ENCODE assay signal across 8 cellular contexts in the genomic region with DNA sequence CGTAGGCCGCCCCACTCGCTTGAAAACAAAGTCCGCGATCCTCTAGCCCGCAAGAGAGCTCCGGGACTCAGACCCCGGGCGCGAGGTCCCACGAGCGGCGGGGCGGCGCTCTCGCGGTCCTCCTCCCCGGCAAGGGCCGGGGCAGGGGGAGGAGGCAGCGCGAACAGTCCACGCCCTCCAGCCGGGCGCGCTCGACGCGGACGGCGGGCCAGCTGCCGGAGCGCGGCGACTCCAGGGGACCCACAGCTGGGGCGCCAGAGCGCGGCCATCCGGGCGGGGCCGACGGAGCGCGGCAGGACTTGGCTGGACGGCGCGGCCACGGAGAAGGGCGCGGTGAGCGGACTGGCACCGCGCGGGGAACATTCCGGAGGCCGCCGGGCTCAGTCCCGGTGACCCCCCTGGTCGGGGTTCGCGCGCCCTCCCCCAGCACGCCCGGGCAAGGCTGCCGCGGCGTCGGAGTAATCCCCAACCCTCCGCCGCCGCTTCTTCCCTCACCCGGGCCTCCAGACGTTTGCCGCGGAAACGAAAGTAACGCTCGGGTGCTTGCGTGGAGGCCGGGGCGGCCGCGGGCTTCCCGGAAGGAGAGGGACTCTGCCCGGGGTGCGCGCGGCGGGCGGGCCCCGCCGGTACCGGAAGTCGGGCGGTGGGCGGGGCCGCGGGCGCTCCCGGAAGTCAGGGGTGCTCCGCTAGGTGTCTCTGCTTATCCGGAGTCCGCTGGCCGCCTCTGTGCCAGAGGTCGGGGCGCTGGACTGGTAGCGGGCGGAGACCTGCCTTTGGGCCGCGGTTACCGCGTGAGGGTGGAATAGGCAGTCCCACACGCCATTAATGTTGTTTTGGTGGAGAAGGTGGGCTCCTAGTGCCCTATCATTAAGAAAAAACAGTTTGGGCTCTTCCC. TPM values are rescaled to one million over a fixed set of nuclear protein-coding genes. Genes with fewer than 3 reads are reported as not detected.
A peak's percentile ranks its signal among the peaks of the same experiment; 100 is the strongest.
DNase-seq lines count a peak whose midpoint lies in the region; ATAC-seq and TF ChIP-seq lines count a peak whose summit lies in the region.

A gene (plus strand): TSS at position 166 of the 895 bp plus-strand sequence. CDS start 8,330 bp downstream, outside the sequence.

- H3K79me2 ChIP-seq in SU-DHL-6 (ENCODE audit: insufficient read depth, low read length) = peaks cover 42% of the 10 kb centered on the region
- H3K79me2 ChIP-seq in trophoblast cell (ENCODE audit: control insufficient read depth, insufficient read depth, low read length, poor library complexity) = peaks cover 16% of the 10 kb centered on the region

- intact Hi-C loops in Right ventricle myocardium inferior (cut with DNase I) = no loop called here
- intact Hi-C loops in transverse colon (cut with DNase I; ENCODE audit: low total_unique reads) = no loop called here

- ATAC-seq in activated naive CD8-positive, alpha-beta T cell treated with anti-CD3 and anti-CD28 coated beads, Interleukin-2, amount 10 ng/mL, durations not matched to agents 7 days and 5 days (ENCODE audit: low read depth) = peak; percentile 80
- ATAC-seq in Right ventricle myocardium inferior = peak; percentile 92

- H4K12ac ChIP-seq in trophoblast cell (ENCODE audit: low read depth, low read length) = peak within 1 kb of the TSS; percentile 100

- peaks cover 45% of the 10 kb centered on the region for H3F3A ChIP-seq in SU-DHL-6 (ENCODE audit: insufficient read depth)

- peaks cover 6% of the 10 kb centered on the region for H3K27me3 Mint-ChIP-seq in HFFc6 (ENCODE audit: insufficient read depth)
- H3K27me3 Mint-ChIP-seq in activated naive CD8-positive, alpha-beta T cell treated with anti-CD3 and anti-CD28 coated beads, Interleukin-2, amount 10 ng/mL, durations not matched to agents 7 days and 5 days = no peaks in the 10 kb centered on the region

- H3K4ac ChIP-seq in trophoblast cell (ENCODE audit: low read depth, low read length) = peak within 1 kb of the TSS; percentile 100

- peak within 1 kb of the TSS; percentile 96 for H2BK120ac ChIP-seq in trophoblast cell (ENCODE audit: insufficient read depth, low read length, poor library complexity)

- H4K91ac ChIP-seq in trophoblast cell (ENCODE audit: low read depth, low read length) = peak within 1 kb of the TSS; percentile 99

- in situ Hi-C loops in transverse colon (cut with MboI; ENCODE audit: low pct_ligation_motif_present in 1 of 4, low pct_unique_long_range_greater_than_20kb in 1 of 4, low sequenced_read_pairs in 3 of 4) = no loop called here

- POLR2A ChIA-PET in activated naive CD8-positive, alpha-beta T cell treated with anti-CD3 and anti-CD28 coated beads, Interleukin-2, amount 10 ng/mL, durations not matched to agents 7 days and 5 days (lab: Charles Lee) = interaction anchor here (0.7 to 3.6 kb wide), 15 partner anchors 9 to 675 kb away, joined by 3 to 37 read pairs (median 4); a partner anchor contains a TSS

- H3K23ac ChIP-seq in trophoblast cell (ENCODE audit: low read length) = no peak within 1 kb of the TSS

- DNase-seq in GM12864 (ENCODE audit: low read depth) (peak; percentile 62), HFFc6 (peak; percentile 86), NAMALWA (ENCODE audit: low spot score) (peak; percentile 91), Right ventricle myocardium inferior (ENCODE audit: missing footprints) (peak; percentile 97), trophoblast cell (peak; percentile 89 to 91), transverse colon (peak; percentile 97)
- peak; percentile 99 for DNase-seq in activated naive CD8-positive, alpha-beta T cell treated with anti-CD3 and anti-CD28 coated beads, Interleukin-2, amount 10 ng/mL, durations not matched to agents 7 days and 5 days

- H3K9ac ChIP-seq in SU-DHL-6 (ENCODE audit: low read length) (peak within 1 kb of the TSS; percentile 92), trophoblast cell (ENCODE audit: low read length) (peak within 1 kb of the TSS; percentile 84)

- no peaks in the 10 kb centered on the region for H3K9me3 ChIP-seq in SU-DHL-6 (ENCODE audit: insufficient read depth, low read length)
- no peaks in the 10 kb centered on the region for H3K9me3 ChIP-seq in trophoblast cell (ENCODE audit: insufficient read depth, low read depth, low read length)
- no peaks in the 10 kb centered on the region for H3K9me3 ChIP-seq in transverse colon

- peaks cover 16% of the 10 kb centered on the region for H3K79me1 ChIP-seq in trophoblast cell (ENCODE audit: low read length)

- peak within 1 kb of the TSS; percentile 100 for H4K8ac ChIP-seq in trophoblast cell (ENCODE audit: low read depth, low read length)

- H2AFZ ChIP-seq in SU-DHL-6 (ENCODE audit: low read depth, low read length, severe bottlenecking) (peak within 1 kb of the TSS; percentile 87), trophoblast cell (ENCODE audit: insufficient read depth, low read length, poor library complexity) (peak within 1 kb of the TSS; percentile 100)

- H2BK5ac ChIP-seq in trophoblast cell (ENCODE audit: low read depth, low read length, poor library complexity) = peak within 1 kb of the TSS; percentile 99

- H3K9me2 ChIP-seq in SU-DHL-6 (replicated peaks; ENCODE audit: insufficient read depth, low read length) = no peaks in the 10 kb centered on the region

- H3K4me3 ChIP-seq in GM12864 (ENCODE audit: low read depth, low read length) (peak within 1 kb of the TSS; percentile 93), SU-DHL-6 (ENCODE audit: insufficient read depth, low read length, poor library complexity, severe bottlenecking) (peak within 1 kb of the TSS; percentile 63), trophoblast cell (ENCODE audit: low read depth, low read length) (peak within 1 kb of the TSS; percentile 97), transverse colon (peak within 1 kb of the TSS; percentile 70 to 99 (median 92))

- no peaks in the 10 kb centered on the region for H3K9me3 Mint-ChIP-seq in HFFc6
- no peaks in the 10 kb centered on the region for H3K9me3 Mint-ChIP-seq in activated naive CD8-positive, alpha-beta T cell treated with anti-CD3 and anti-CD28 coated beads, Interleukin-2, amount 10 ng/mL, durations not matched to agents 7 days and 5 days

- peak within 1 kb of the TSS; percentile 97 for H3K27ac Mint-ChIP-seq in HFFc6
- peak within 1 kb of the TSS; percentile 96 for H3K27ac Mint-ChIP-seq in activated naive CD8-positive, alpha-beta T cell treated with anti-CD3 and anti-CD28 coated beads, Interleukin-2, amount 10 ng/mL, durations not matched to agents 7 days and 5 days

- H3K36me3 ChIP-seq in SU-DHL-6 (ENCODE audit: low read length) (no peaks in the 10 kb centered on the region), trophoblast cell (ENCODE audit: control insufficient read depth in 1 of 2, insufficient read depth in 2 of 2, low read length in 2 of 2) (peaks cover under 1 to 4% of the 10 kb centered on the region in 2 experiments), transverse colon (peaks cover 0 to under 1% (median 0%) of the 10 kb centered on the region in 4 donors)

- peak; percentile 95 for TF ChIP-seq POLR2A in transverse colon (IDR thresholded peaks at IDR 0.05)

- H3K4me2 ChIP-seq in SU-DHL-6 (ENCODE audit: low read depth, low read length, poor library complexity, severe bottlenecking) (peak within 1 kb of the TSS; percentile 75), trophoblast cell (ENCODE audit: low read length) (peak within 1 kb of the TSS; percentile 77)

- peak within 1 kb of the TSS; percentile 100 for H3K14ac ChIP-seq in trophoblast cell (ENCODE audit: low read length)

- peak within 1 kb of the TSS; percentile 9 for H2BK12ac ChIP-seq in trophoblast cell (ENCODE audit: low read length)

- WGBS in trophoblast cell (ENCODE audit: extremely low coverage, insufficient coverage, insufficient read length) = no CpG with 5 or more reads among the region's 112 CpGs
- WGBS in transverse colon (ENCODE audit: low coverage in 1 of 2), 2 donors = 0 to 1% methylated on average over 2 to 51 of the region's 112 CpGs

- H2AK5ac ChIP-seq in trophoblast cell (ENCODE audit: low read length) = peak within 1 kb of the TSS; percentile 94

- no peak for TF ChIP-seq EP300 in transverse colon (IDR thresholded peaks at IDR 0.05; ENCODE audit: low read depth)

- H3K27me3 ChIP-seq in SU-DHL-6 (ENCODE audit: low read length) (no peaks in the 10 kb centered on the region), trophoblast cell (ENCODE audit: insufficient read depth, low read length) (no peaks in the 10 kb centered on the region), transverse colon (no peaks in the 10 kb centered on the region)

- H4K20me1 ChIP-seq in SU-DHL-6 (ENCODE audit: low read depth, low read length) = no peaks in the 10 kb centered on the region

- H3K27ac ChIP-seq in SU-DHL-6 (ENCODE audit: low read depth, low read length) (peak within 1 kb of the TSS; percentile 91), trophoblast cell (ENCODE audit: low read depth, low read length) (peak within 1 kb of the TSS; percentile 95), transverse colon (peak within 1 kb of the TSS; percentile 97 to 100 (median 100))

- peaks cover 25% of the 10 kb centered on the region for H3K36me3 Mint-ChIP-seq in HFFc6 (ENCODE audit: low read depth)
- peaks cover 4% of the 10 kb centered on the region for H3K36me3 Mint-ChIP-seq in activated naive CD8-positive, alpha-beta T cell treated with anti-CD3 and anti-CD28 coated beads, Interleukin-2, amount 10 ng/mL, durations not matched to agents 7 days and 5 days

- peaks cover 70% of the 10 kb centered on the region for H3K4me1 Mint-ChIP-seq in HFFc6 (ENCODE audit: low read depth)
- peaks cover 44% of the 10 kb centered on the region for H3K4me1 Mint-ChIP-seq in activated naive CD8-positive, alpha-beta T cell treated with anti-CD3 and anti-CD28 coated beads, Interleukin-2, amount 10 ng/mL, durations not matched to agents 7 days and 5 days

- peak within 1 kb of the TSS; percentile 99 for H3K4me3 Mint-ChIP-seq in HFFc6
- peak within 1 kb of the TSS; percentile 95 for H3K4me3 Mint-ChIP-seq in activated naive CD8-positive, alpha-beta T cell treated with anti-CD3 and anti-CD28 coated beads, Interleukin-2, amount 10 ng/mL, durations not matched to agents 7 days and 5 days

- peak; percentile 33 for TF ChIP-seq CTCF in GM12864 (IDR thresholded peaks at IDR 0.05; ENCODE audit: low read depth, low read length, missing control alignments)
- peak; percentile 49; the same call in 1 of the 2 replicates for TF ChIP-seq CTCF in HFFc6 (IDR thresholded peaks at IDR 0.05)
- TF ChIP-seq CTCF in SU-DHL-6 (IDR thresholded peaks at IDR 0.05; ENCODE audit: insufficient read depth, low read length, poor library complexity, severe bottlenecking) = peak; percentile 45
- peak in 4 of 5 experiments; percentile 9 to 39 (median 19) for TF ChIP-seq CTCF in transverse colon (IDR thresholded peaks at IDR 0.05)

- H3K4me1 ChIP-seq in trophoblast cell (ENCODE audit: control insufficient read depth in 1 of 2, insufficient read depth in 2 of 2, low read length in 2 of 2) = peaks cover 4 to 6% of the 10 kb centered on the region in 2 experiments
- peaks cover 13 to 46% (median 30%) of the 10 kb centered on the region in 4 donors for H3K4me1 ChIP-seq in transverse colon

- H3K18ac ChIP-seq in trophoblast cell (ENCODE audit: low read length) = peak within 1 kb of the TSS; percentile 100

RNA-seq across cellular contexts. Expression of the gene that starts here (rescaled TPM):
- 10 to 100 TPM; 19.9 to 24.9 (median 22.2) TPM for total RNA-seq in HFFc6 (2021; fragmentation: NEBNext Ultra II Directional; extraction: Animal tissue kit (Norgen Biotek cat#: 25700))
- total RNA-seq in activated naive CD8-positive, alpha-beta T cell treated with anti-CD3 and anti-CD28 coated beads, Interleukin-2, amount 10 ng/mL, durations not matched to agents 7 days and 5 days = 10 to 100 TPM; 31.9 to 32.6 TPM
- 6.9 TPM for total RNA-seq in Right ventricle myocardium inferior
- polyA plus RNA-seq in trophoblast cell (2013) = 14.0 and 14.2 TPM in 2 replicates
- total RNA-seq in transverse colon = 10 to 100 TPM; 12.1 to 46.0 (median 34.6) TPM

Comparison
In these comparisons a context has a peak if more than half of its experiments do, and no peak if none do; other contexts are left out.
1. Peak in every context shown above with its lines: DNase-seq, ATAC-seq, H3K4me3 ChIP-seq and H3K27ac ChIP-seq.